ENCODE assay signal across 23 cellular contexts in the genomic region with DNA sequence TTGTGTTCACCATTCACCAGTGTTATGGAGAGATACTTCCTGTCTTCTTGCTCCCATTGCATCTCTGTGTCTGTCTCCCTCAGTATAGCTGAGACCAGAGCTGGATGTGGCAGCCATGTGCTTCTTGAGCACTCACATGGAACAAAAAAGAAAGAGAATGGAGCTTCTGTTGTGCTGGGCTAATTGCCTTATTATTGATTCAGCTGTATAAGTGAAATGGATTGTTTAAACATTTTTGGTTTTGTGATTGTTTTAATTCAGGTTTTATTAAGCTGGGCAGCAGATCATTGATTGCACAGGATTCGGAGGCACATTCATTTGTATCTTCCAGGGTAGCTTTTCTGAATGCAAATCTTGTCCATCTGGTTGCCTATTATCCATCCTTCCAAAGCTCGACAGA.
DNase-seq lines count a peak whose midpoint lies in the region; ATAC-seq and TF ChIP-seq lines count a peak whose summit lies in the region.
"Had no signal": no experiment of that assay in that cellular context is flagged by ENCODE, and none has a peak within 500 bp of the region (broad histone marks: within the 10 kb centered on the region; RNA-seq: fewer than 3 reads in every experiment).

No MANE protein-coding gene starts in this region.

- H3K36me3 Mint-ChIP-seq in memory B cell: peaks cover 8% of the 10 kb centered on the region
- H3K36me3 Mint-ChIP-seq in CD4-positive, alpha-beta T cell (ENCODE audit: low read depth): peaks cover 8% of the 10 kb centered on the region
- H3K36me3 Mint-ChIP-seq: neural progenitor cell had no signal

- no peak overlapping the region for H2BK5ac ChIP-seq in IMR-90 (ENCODE audit: low read depth, low read length, poor library complexity, severe bottlenecking)

- no peak overlapping the region for H2BK120ac ChIP-seq in IMR-90 (ENCODE audit: low read depth, low read length)

- H3K9me3 ChIP-seq in BLaER1 treated with 17β-estradiol and CSF1 and Interleukin-3, amounts not matched to agents 10 nM and 100 nM (replicated peaks in 1 of 11): peaks cover 0 to 9% (median 0%) of the 10 kb centered on the region in 11 experiments; a peak in 2 of 22 replicates
- no peaks in the 10 kb centered on the region for H3K9me3 ChIP-seq in IMR-90 (ENCODE audit: control insufficient read depth, insufficient read depth, low read length)
- H3K9me3 ChIP-seq in CD4-positive, alpha-beta T cell (ENCODE audit: control insufficient read depth, low read length): no peaks in the 10 kb centered on the region
- H3K9me3 ChIP-seq: esophagus muscularis mucosa, mucosa of descending colon, SJSA1, tibial artery had no signal

- no CpG with 5 or more reads among the region's 2 CpGs for WGBS in IMR-90 (ENCODE audit: extremely low coverage in 2 of 2, insufficient read length in 1 of 2), 2 experiments

- H3K4me2 ChIP-seq in BLaER1 treated with 17β-estradiol and CSF1 and Interleukin-3, amounts not matched to agents 10 nM and 100 nM: peak overlapping the region; percentile 13 to 97 (median 67); a peak in 18 of 22 replicates
- no peak overlapping the region for H3K4me2 ChIP-seq in IMR-90 (ENCODE audit: low read depth, low read length)
- H3K4me2 ChIP-seq: neural progenitor cell had no signal

- peaks cover 44 to 83% of the 10 kb centered on the region in 2 experiments for H3K79me1 ChIP-seq in IMR-90 (ENCODE audit: low read depth in 1 of 2, low read length in 2 of 2)

- no peak overlapping the region for H2BK20ac ChIP-seq in IMR-90 (ENCODE audit: low read depth, low read length)

- TF ChIP-seq POLR2A in IMR-90 (IDR thresholded peaks at IDR 0.05; ENCODE audit: low read depth, low read length): no peak

- no peak overlapping the region for H3K4me3 ChIP-seq in BLaER1 treated with 17β-estradiol and CSF1 and Interleukin-3, amounts not matched to agents 10 nM and 100 nM
- H3K4me3 ChIP-seq in IMR-90 (ENCODE audit: insufficient read depth, low read depth, low read length): no peak overlapping the region
- H3K4me3 ChIP-seq: coronary artery, esophagus muscularis mucosa, mucosa of descending colon, neural progenitor cell, SJSA1, tibial artery had no signal

- no peak for TF ChIP-seq CTCF in IMR-90 (conservative IDR thresholded peaks at IDR 0.05; ENCODE audit: low read depth, low read length)
- TF ChIP-seq CTCF in CD4-positive, alpha-beta T cell (IDR thresholded peaks at IDR 0.05): no peak

- TF ChIP-seq RAD21 in IMR-90 (IDR thresholded peaks at IDR 0.05; ENCODE audit: low read length): no peak

- H3K56ac ChIP-seq in IMR-90 (ENCODE audit: extremely low read depth, insufficient read depth, low read length): no peak overlapping the region

- peak overlapping the region; percentile 15; the same call in 1 of the 2 replicates for H3K23ac ChIP-seq in IMR-90 (ENCODE audit: low read depth, low read length)

- no peak overlapping the region for H3K18ac ChIP-seq in IMR-90 (ENCODE audit: low read depth, low read length)

- no peak overlapping the region for H2BK15ac ChIP-seq in IMR-90 (ENCODE audit: low read depth, low read length)

- peaks cover 40% of the 10 kb centered on the region for H3K9me1 ChIP-seq in IMR-90 (ENCODE audit: insufficient read depth, low read length)

- no peak overlapping the region for H2AFZ ChIP-seq in IMR-90 (replicated peaks; ENCODE audit: low read length, poor library complexity)
- H2AFZ ChIP-seq: neural progenitor cell had no signal

- H3K27me3 Mint-ChIP-seq in memory B cell: no peaks in the 10 kb centered on the region
- H3K27me3 Mint-ChIP-seq in CD4-positive, alpha-beta T cell: no peaks in the 10 kb centered on the region

- H3K4me1 ChIP-seq in BLaER1 treated with 17β-estradiol and CSF1 and Interleukin-3, amounts not matched to agents 10 nM and 100 nM: peaks cover 48 to 99% (median 76%) of the 10 kb centered on the region in 10 experiments
- H3K4me1 ChIP-seq in IMR-90 (ENCODE audit: control insufficient read depth, insufficient read depth, low read length): peaks cover 23% of the 10 kb centered on the region
- H3K4me1 ChIP-seq: SJSA1 had no signal

- no peak overlapping the region for H3K27ac ChIP-seq in BLaER1 treated with 17β-estradiol and CSF1 and Interleukin-3, amounts not matched to agents 10 nM and 100 nM
- H3K27ac ChIP-seq in IMR-90 (ENCODE audit: insufficient read depth, low read length) (no peak overlapping the region), angular gyrus (ENCODE audit: low read depth, low read length) (peak overlapping the region; percentile 89)
- H3K27ac ChIP-seq in CD4-positive, alpha-beta T cell (ENCODE audit: low read depth, low read length): no peak overlapping the region
- H3K27ac ChIP-seq: coronary artery, esophagus muscularis mucosa, neural progenitor cell, SJSA1 had no signal

- CTCF ChIA-PET in IMR-90 (lab: Yijun Ruan, JAX): no interaction called here
- CTCF ChIA-PET in CD4-positive, alpha-beta T cell (lab: Charles Lee): no interaction called here

- no peak overlapping the region for H4K8ac ChIP-seq in IMR-90 (ENCODE audit: low read depth in 2 of 2, low read length in 2 of 2)

- no peaks in the 10 kb centered on the region for H3K9me3 Mint-ChIP-seq in memory B cell
- no peaks in the 10 kb centered on the region for H3K9me3 Mint-ChIP-seq in CD4-positive, alpha-beta T cell
- H3K9me3 Mint-ChIP-seq: neural progenitor cell had no signal

- H3K36me3 ChIP-seq in BLaER1 treated with 17β-estradiol and CSF1 and Interleukin-3, amounts not matched to agents 10 nM and 100 nM: peaks cover 0 to 16% (median 6%) of the 10 kb centered on the region in 11 experiments; a peak in 6 of 22 replicates
- H3K36me3 ChIP-seq in IMR-90 (ENCODE audit: control insufficient read depth, insufficient read depth, low read length): no peaks in the 10 kb centered on the region
- H3K36me3 ChIP-seq: esophagus muscularis mucosa, neural progenitor cell, SJSA1, tibial artery had no signal

- dilution Hi-C loops in IMR-90 (cut with HindIII; ENCODE audit: low sequenced_read_pairs, unreplicated experiment): no loop called here

- H3K27me3 ChIP-seq in BLaER1 treated with 17β-estradiol and CSF1 and Interleukin-3, amounts not matched to agents 10 nM and 100 nM: no peaks in the 10 kb centered on the region
- H3K27me3 ChIP-seq in IMR-90 (ENCODE audit: control insufficient read depth, insufficient read depth, low read length): no peaks in the 10 kb centered on the region
- no peaks in the 10 kb centered on the region for H3K27me3 ChIP-seq in CD4-positive, alpha-beta T cell (ENCODE audit: control insufficient read depth, insufficient read depth, low read length)
- H3K27me3 ChIP-seq: esophagus muscularis mucosa, neural progenitor cell, SJSA1, tibial artery had no signal

- H3K9ac ChIP-seq in BLaER1 treated with 17β-estradiol and CSF1 and Interleukin-3, amounts not matched to agents 10 nM and 100 nM: no peak overlapping the region
- no peak overlapping the region for H3K9ac ChIP-seq in IMR-90 (ENCODE audit: low read depth, low read length)
- H3K9ac ChIP-seq: neural progenitor cell had no signal

- no peak overlapping the region for H3K4ac ChIP-seq in IMR-90 (ENCODE audit: low read depth, low read length)

- no peak overlapping the region for H2AK9ac ChIP-seq in IMR-90 (replicated peaks; ENCODE audit: low read depth, low read length, poor library complexity)

- H4K20me1 ChIP-seq in BLaER1 treated with 17β-estradiol and CSF1 and Interleukin-3, amounts not matched to agents 10 nM and 100 nM: peaks cover 0 to 100% (median 28%) of the 10 kb centered on the region in 11 experiments; a peak in 15 of 22 replicates
- H4K20me1 ChIP-seq in IMR-90 (ENCODE audit: insufficient read depth, low read length): peaks cover 67% of the 10 kb centered on the region

- no peak for ATAC-seq in IMR-90 (ENCODE audit: low read depth)
- no peak for ATAC-seq in memory B cell (ENCODE audit: low read depth)
- ATAC-seq in CD4-positive, alpha-beta T cell (ENCODE audit: poor library complexity): no peak
- ATAC-seq: left ventricle myocardium superior, mucosa of descending colon, Panc1, sciatic nerve had no signal

- no peak overlapping the region for H3K14ac ChIP-seq in IMR-90 (replicated peaks; ENCODE audit: low read depth, low read length)

- in situ Hi-C loops in IMR-90 (cut with MboI; ENCODE audit: low sequenced_read_pairs): no loop called here

- H2AK5ac ChIP-seq in IMR-90 (ENCODE audit: low read depth, low read length): no peak overlapping the region

- H3K4me1 Mint-ChIP-seq in memory B cell: peaks cover 37% of the 10 kb centered on the region
- H3K4me1 Mint-ChIP-seq in CD4-positive, alpha-beta T cell (ENCODE audit: low read depth): peaks cover 52% of the 10 kb centered on the region

- no TSS peak for BruUV-seq in IMR-90 (replicated peaks; lab: Mats Ljungman, UMichigan)

- no peak overlapping the region for H4K5ac ChIP-seq in IMR-90 (ENCODE audit: low read depth, low read length)

- H3K4me3 Mint-ChIP-seq in memory B cell: no peak overlapping the region
- no peak overlapping the region for H3K4me3 Mint-ChIP-seq in CD4-positive, alpha-beta T cell
- H3K4me3 Mint-ChIP-seq: CD14-positive monocyte, neural progenitor cell had no signal

- DNase-seq in IMR-90: no peak
- DNase-seq in memory B cell (ENCODE audit: low spot score in 2 of 2): no peak
- no peak for DNase-seq in CD4-positive, alpha-beta T cell
- DNase-seq in mesenteric fat pad (ENCODE audit: low spot score): no peak
- DNase-seq in GM03348 (ENCODE audit: low spot score): no peak
- DNase-seq: activated gamma-delta T cell treated with Interleukin-2 at 50 U/mL for 16 hours; activated T-cell treated with anti-CD3 and anti-CD28 coated beads, Interleukin-2, amount 50 U/mL, for 1 hour; left ventricle myocardium superior; mucosa of descending colon; NCI-H187 treated with DMSO at 0.1 percent for 48 hours; stimulated activated CD4-positive, alpha-beta T cell treated with anti-CD3 and anti-CD28 coated beads, Interleukin-4, amount 100 ng/mL, for 4 hours; stimulated activated naive CD4-positive, alpha-beta T cell treated with Interleukin-2 at 50 U/mL for 16 hours; T-helper 1 cell; tibial artery had no signal

- no peak overlapping the region for H4K91ac ChIP-seq in IMR-90 (ENCODE audit: insufficient read depth, low read depth, low read length)

- intact Hi-C loops in IMR-90 (cut with micrococcal nuclease): no loop called here
- intact Hi-C loops in CD4-positive, alpha-beta T cell (cut with DNase I, micrococcal nuclease): no loop called here

- H3K27ac Mint-ChIP-seq in memory B cell: peak overlapping the region; percentile 53
- H3K27ac Mint-ChIP-seq in CD4-positive, alpha-beta T cell: no peak overlapping the region
- H3K27ac Mint-ChIP-seq: neural progenitor cell had no signal

- POLR2A ChIA-PET in IMR-90 (lab: Charles Lee; ENCODE audit: unreplicated experiment): no interaction called here
- POLR2A ChIA-PET in CD4-positive, alpha-beta T cell (lab: Charles Lee): interaction anchor here (0.8 kb wide), 1 partner anchor 10 kb away, joined by 6 read pairs; no protein-coding TSS in a partner anchor

TF ChIP-seq in IMR-90, 13 proteins besides CTCF, POLR2A, EP300 and RAD21:
- no peak for TF ChIP-seq FOS (IDR thresholded peaks at IDR 0.05; ENCODE audit: low read depth, low read length)
